ENCODE assay signal across 29 cellular contexts in the genomic region with DNA sequence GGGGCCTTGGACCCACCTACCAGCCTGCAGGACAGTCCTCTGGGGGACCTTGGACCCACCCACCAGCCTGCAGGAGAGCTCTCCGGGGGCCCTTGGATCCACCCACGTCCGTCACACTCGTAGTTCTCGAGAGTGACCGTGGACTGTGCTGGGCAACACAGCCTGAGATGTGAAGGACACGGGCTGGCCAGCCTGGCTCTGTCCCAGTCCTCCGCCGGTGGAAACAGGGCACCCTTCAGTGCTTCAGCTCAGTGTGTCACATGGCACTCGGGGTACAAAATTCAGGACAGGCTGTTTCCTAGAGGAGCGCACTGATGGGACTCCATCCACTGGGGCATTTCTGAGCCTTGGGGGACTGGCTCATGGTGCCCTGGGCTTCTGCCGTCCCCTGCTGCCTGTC.
"Had no signal": no experiment of that assay in that cellular context is flagged by ENCODE, and none has a peak within 500 bp of the region (broad histone marks: within the 10 kb centered on the region; RNA-seq: fewer than 3 reads in every experiment).

No MANE protein-coding gene starts in this region.

- H3K9me3 Mint-ChIP-seq: activated B cell treated with CpG ODN at 0.5 μM for 24 hours; activated naive CD4-positive, alpha-beta T cell treated with anti-CD3 and anti-CD28 coated beads, Interleukin-2, amount 50 U/mL, for 72 hours; immature natural killer cell; natural killer cell treated with Interleukin-12 subunit alpha and Interleukin-12 subunit beta and Interleukin-15 and Interleukin-18, amount 100 ng/mL, for 72 hours; stimulated activated naive B cell treated with anti-CD40 and anti-IgM and Interleukin-4, amounts not matched to agents 10 μg/mL and 1 μg/mL and 100 μg/mL, for 72 hours; T-helper 2 cell treated with Interferon-gamma antibody and Interleukin-4, amounts not matched to agents 5 μg/mL and 100 μg/mL, for 36 hours had no signal

- H3K9me3 ChIP-seq: body of pancreas, ovary, thyroid gland had no signal

- ATAC-seq: activated CD8-positive, alpha-beta memory T cell treated with anti-CD3 and anti-CD28 coated beads, Interleukin-2, amount 10 ng/mL, durations not matched to agents 7 days and 5 days; activated CD8-positive, alpha-beta T cell treated with anti-CD3 and anti-CD28 coated beads, Interleukin-2, amount 10 ng/mL, durations not matched to agents 7 days and 5 days; activated naive CD4-positive, alpha-beta T cell treated with anti-CD3 and anti-CD28 coated beads, Interleukin-2, amount 50 U/mL, for 72 hours; body of pancreas; stimulated activated naive B cell treated with anti-CD40 and anti-IgM and Interleukin-4, amounts not matched to agents 10 μg/mL and 1 μg/mL and 100 μg/mL, for 72 hours had no signal

- H3K27ac Mint-ChIP-seq: activated B cell treated with CpG ODN at 0.5 μM for 24 hours; activated CD8-positive, alpha-beta memory T cell treated with anti-CD3 and anti-CD28 coated beads, Interleukin-2, amount 10 ng/mL, durations not matched to agents 7 days and 5 days; activated CD8-positive, alpha-beta T cell treated with anti-CD3 and anti-CD28 coated beads, Interleukin-2, amount 10 ng/mL, durations not matched to agents 7 days and 5 days; activated naive CD4-positive, alpha-beta T cell treated with anti-CD3 and anti-CD28 coated beads, Interleukin-2, amount 50 U/mL, for 72 hours; immature natural killer cell; natural killer cell treated with Interleukin-12 subunit alpha and Interleukin-12 subunit beta and Interleukin-15 and Interleukin-18, amount 100 ng/mL, for 72 hours; stimulated activated naive B cell treated with anti-CD40 and anti-IgM and Interleukin-4, amounts not matched to agents 10 μg/mL and 1 μg/mL and 100 μg/mL, for 72 hours; T-helper 2 cell treated with Interferon-gamma antibody and Interleukin-4, amounts not matched to agents 5 μg/mL and 100 μg/mL, for 36 hours had no signal

- H3K36me3 ChIP-seq: ovary had no signal

- H3K4me3 Mint-ChIP-seq: activated B cell treated with CpG ODN at 0.5 μM for 24 hours; activated CD8-positive, alpha-beta memory T cell treated with anti-CD3 and anti-CD28 coated beads, Interleukin-2, amount 10 ng/mL, durations not matched to agents 7 days and 5 days; activated CD8-positive, alpha-beta T cell treated with anti-CD3 and anti-CD28 coated beads, Interleukin-2, amount 10 ng/mL, durations not matched to agents 7 days and 5 days; immature natural killer cell; natural killer cell treated with Interleukin-12 subunit alpha and Interleukin-12 subunit beta and Interleukin-15 and Interleukin-18, amount 100 ng/mL, for 72 hours; stimulated activated naive B cell treated with anti-CD40 and anti-IgM and Interleukin-4, amounts not matched to agents 10 μg/mL and 1 μg/mL and 100 μg/mL, for 72 hours; T-helper 2 cell treated with Interferon-gamma antibody and Interleukin-4, amounts not matched to agents 5 μg/mL and 100 μg/mL, for 36 hours had no signal

- H3K27me3 Mint-ChIP-seq: activated B cell treated with CpG ODN at 0.5 μM for 24 hours; activated CD8-positive, alpha-beta memory T cell treated with anti-CD3 and anti-CD28 coated beads, Interleukin-2, amount 10 ng/mL, durations not matched to agents 7 days and 5 days; natural killer cell treated with Interleukin-12 subunit alpha and Interleukin-12 subunit beta and Interleukin-15 and Interleukin-18, amount 100 ng/mL, for 72 hours; progenitor cell of endocrine pancreas; stimulated activated naive B cell treated with anti-CD40 and anti-IgM and Interleukin-4, amounts not matched to agents 10 μg/mL and 1 μg/mL and 100 μg/mL, for 72 hours had no signal

- H3K4me3 ChIP-seq: body of pancreas, esophagus muscularis mucosa, heart left ventricle, lower lobe of right lung, ovary, smooth muscle cell, stomach, thyroid gland, upper lobe of left lung had no signal

- H3K4me2 ChIP-seq: smooth muscle cell had no signal

- H3K27ac ChIP-seq: body of pancreas, esophagus muscularis mucosa, foreskin keratinocyte, heart left ventricle, lower lobe of right lung, ovary, stomach, thyroid gland, upper lobe of left lung had no signal

- H3K36me3 Mint-ChIP-seq: activated naive CD4-positive, alpha-beta T cell treated with anti-CD3 and anti-CD28 coated beads, Interleukin-2, amount 50 U/mL, for 72 hours; natural killer cell treated with Interleukin-12 subunit alpha and Interleukin-12 subunit beta and Interleukin-15 and Interleukin-18, amount 100 ng/mL, for 72 hours had no signal

- H3K4me1 ChIP-seq: body of pancreas, esophagus muscularis mucosa, foreskin keratinocyte, heart left ventricle, lower lobe of right lung, thyroid gland had no signal

- DNase-seq: activated B cell treated with CpG ODN at 0.5 μM for 24 hours; activated CD8-positive, alpha-beta memory T cell treated with anti-CD3 and anti-CD28 coated beads, Interleukin-2, amount 10 ng/mL, durations not matched to agents 7 days and 5 days; activated CD8-positive, alpha-beta T cell treated with anti-CD3 and anti-CD28 coated beads, Interleukin-2, amount 10 ng/mL, durations not matched to agents 7 days and 5 days; activated naive CD4-positive, alpha-beta T cell; activated T-cell treated with anti-CD3 and anti-CD28 coated beads, Interleukin-2, amount 50 U/mL, for 48 hours; anterior cingulate cortex; body of pancreas; cortex of kidney; foreskin keratinocyte; heart left ventricle; immature natural killer cell; lower lobe of right lung; mesendoderm; ovary; retina; stimulated activated CD4-positive, alpha-beta T cell treated with anti-CD3 and anti-CD28 coated beads, Interleukin-1b, Interleukin-23, amount 100 ng/mL, for 48 hours; stimulated activated CD4-positive, alpha-beta T cell treated with anti-CD3 and anti-CD28 coated beads, Interleukin-4, amount 100 ng/mL, for 4 hours; stimulated activated CD8-positive, alpha-beta memory T cell treated with anti-CD3 and anti-CD28 coated beads, Interleukin-4, amount 100 ng/mL, for 48 hours; stimulated activated naive B cell treated with anti-CD40 and anti-IgM and Interleukin-4, amounts not matched to agents 10 μg/mL and 1 μg/mL and 100 μg/mL, for 72 hours; stomach; T-helper 1 cell; thyroid gland; upper lobe of left lung had no signal

- H3K27me3 ChIP-seq: body of pancreas, esophagus muscularis mucosa, foreskin keratinocyte, heart left ventricle, ovary, stomach, thyroid gland, upper lobe of left lung had no signal

- H3K4me1 Mint-ChIP-seq: activated B cell treated with CpG ODN at 0.5 μM for 24 hours; stimulated activated naive B cell treated with anti-CD40 and anti-IgM and Interleukin-4, amounts not matched to agents 10 μg/mL and 1 μg/mL and 100 μg/mL, for 72 hours had no signal
